In the genomic region with DNA sequence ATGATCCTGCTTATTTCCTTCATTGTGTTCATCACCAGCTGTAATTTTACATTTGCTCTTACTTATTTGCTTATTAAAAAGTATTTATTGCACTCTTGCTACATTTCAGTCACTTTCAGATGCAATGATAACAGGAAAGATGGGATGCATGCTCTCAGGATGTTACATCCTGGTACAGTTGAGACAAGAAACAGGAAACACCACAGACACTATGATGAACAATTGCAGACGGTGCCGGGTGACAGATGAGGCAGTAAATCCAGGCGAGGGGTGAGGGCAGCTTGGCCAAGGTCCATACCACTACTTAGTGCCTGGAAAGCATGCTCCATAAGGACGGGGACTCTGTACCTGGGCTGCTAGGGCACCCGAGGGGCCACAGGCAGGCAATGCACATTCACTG, we compare ENCODE assay signal across 15 cellular contexts.
A peak's percentile ranks its signal among the peaks of the same experiment; 100 is the strongest.
DNase-seq lines count a peak whose midpoint lies in the region; TF ChIP-seq lines count a peak whose summit lies in the region.
"Had no signal": no experiment of that assay in that cellular context is flagged by ENCODE, and none has a peak within 500 bp of the region (broad histone marks: within the 10 kb centered on the region; RNA-seq: fewer than 3 reads in every experiment).

No MANE protein-coding gene starts in this region.

- no peak overlapping the region for H3K4me3 Mint-ChIP-seq in type B pancreatic cell
- H3K4me3 Mint-ChIP-seq: activated CD4-positive, alpha-beta memory T cell treated with anti-CD3 and anti-CD28 coated beads for 36 hours; activated T-helper 1 cell treated with anti-CD3 and anti-CD28 coated beads, Interleukin-12 subunit alpha, Interleukin-12 subunit beta, Interleukin-2, Interleukin-4 antibody, amounts not matched to agents 30 ng/mL and 10 ng/mL and 1 ng/mL, durations not matched to agents 14 hours and 24 hours and 36 hours; neural progenitor cell had no signal

- 5% methylated on average over 5 of the region's 5 CpGs for WGBS in SK-N-SH (ENCODE audit: low lambda C conversion rate)

- H4K20me1 ChIP-seq in SK-N-SH (ENCODE audit: insufficient read depth) = no peaks in the 10 kb centered on the region

- peaks cover 46% of the 10 kb centered on the region for H3K4me1 Mint-ChIP-seq in type B pancreatic cell (ENCODE audit: unreplicated experiment)

- peak overlapping the region; percentile 30; the same call in 1 of the 2 replicates for H2AFZ ChIP-seq in SK-N-SH (ENCODE audit: low read depth)

- H3K4me1 ChIP-seq in SK-N-SH (ENCODE audit: control insufficient read depth in 1 of 2, insufficient read depth in 2 of 2, low read depth in 1 of 2, low read length in 1 of 2) = peaks cover 0 to 23% of the 10 kb centered on the region in 2 experiments; a peak in 2 of 4 replicates

- H3K79me2 ChIP-seq in SK-N-SH (ENCODE audit: insufficient read depth) = no peaks in the 10 kb centered on the region

- H3K27ac Mint-ChIP-seq in type B pancreatic cell = peak overlapping the region; percentile 2
- H3K27ac Mint-ChIP-seq: activated CD4-positive, alpha-beta memory T cell treated with anti-CD3 and anti-CD28 coated beads for 36 hours; activated T-helper 1 cell treated with anti-CD3 and anti-CD28 coated beads, Interleukin-12 subunit alpha, Interleukin-12 subunit beta, Interleukin-2, Interleukin-4 antibody, amounts not matched to agents 30 ng/mL and 10 ng/mL and 1 ng/mL, durations not matched to agents 14 hours and 24 hours and 36 hours had no signal

- H3K9me2 ChIP-seq in SK-N-SH = no peaks in the 10 kb centered on the region

- H3K4me3 ChIP-seq in SK-N-SH (ENCODE audit: low read depth in 2 of 2, low read length in 1 of 2) = no peak overlapping the region
- H3K4me3 ChIP-seq: gastrocnemius medialis, neural progenitor cell had no signal

- H3K36me3 Mint-ChIP-seq in type B pancreatic cell = peaks cover under 1% of the 10 kb centered on the region
- H3K36me3 Mint-ChIP-seq: activated CD4-positive, alpha-beta memory T cell treated with anti-CD3 and anti-CD28 coated beads for 36 hours; neural progenitor cell had no signal

- CTCF ChIA-PET in SK-N-SH (lab: Yijun Ruan, JAX) = interaction anchor here (1.1 to 1.7 kb wide), 3 partner anchors 9 to 113 kb away, joined by 3 to 5 read pairs (median 5); no protein-coding TSS in a partner anchor

- TF ChIP-seq CTCF in SK-N-SH (IDR thresholded peaks at IDR 0.05) (no peak), type B pancreatic cell (conservative IDR thresholded peaks at IDR 0.05) (no peak)

- H3K27ac ChIP-seq in SK-N-SH (ENCODE audit: low read depth in 2 of 2, low read length in 1 of 2) = peak overlapping the region; percentile 39 to 88; a peak in 3 of 4 replicates
- H3K27ac ChIP-seq: gastrocnemius medialis, neural progenitor cell had no signal

- no peaks in the 10 kb centered on the region for H3K27me3 Mint-ChIP-seq in type B pancreatic cell
- H3K27me3 Mint-ChIP-seq: activated CD4-positive, alpha-beta memory T cell treated with anti-CD3 and anti-CD28 coated beads for 36 hours had no signal

- no peak for TF ChIP-seq RAD21 in SK-N-SH (IDR thresholded peaks at IDR 0.05; ENCODE audit: low read length)

- peak in 1 of 2 experiments; percentile 63; a peak in 1 of 4 replicates for TF ChIP-seq EP300 in SK-N-SH (IDR thresholded peaks at IDR 0.05; ENCODE audit: borderline replicate concordance in 1 of 2, low read depth in 1 of 2, low read length in 1 of 2)

- DNase-seq in NCI-H524 (lab: John Stamatoyannopoulos, UW) (peak; percentile 28 to 60), NCI-H524 treated with DMSO at 0.1 percent for 48 hours (lab: John Stamatoyannopoulos, UW) (no peak), SK-N-SH (peak; percentile 58), islet precursor cell (peak; percentile 74), type B pancreatic cell (ENCODE audit: extremely low spot score, unreplicated experiment) (no peak), HuH-7 (ENCODE audit: low spot score) (no peak), GDM1 (lab: John Stamatoyannopoulos, UW) (no peak), DMS114 treated with DMSO at 0.1 percent for 48 hours (lab: John Stamatoyannopoulos, UW; ENCODE audit: unreplicated experiment) (no peak)
- DNase-seq: activated CD4-positive, alpha-beta memory T cell treated with anti-CD3 and anti-CD28 coated beads for 36 hours; amniotic stem cell; gastrocnemius medialis; GF-D8; stimulated activated CD4-positive, alpha-beta T cell treated with anti-CD3 and anti-CD28 coated beads, Interleukin-2, amount 100 ng/mL, for 48 hours had no signal

- H3F3A ChIP-seq in SK-N-SH (replicated peaks; ENCODE audit: insufficient read depth) = no peaks in the 10 kb centered on the region

- H3K4me2 ChIP-seq in SK-N-SH = no peak overlapping the region
- H3K4me2 ChIP-seq: neural progenitor cell had no signal

- no peaks in the 10 kb centered on the region for H3K36me3 ChIP-seq in SK-N-SH (replicated peaks in 1 of 2; ENCODE audit: control insufficient read depth in 1 of 2, insufficient read depth in 2 of 2, low read length in 1 of 2)
- H3K36me3 ChIP-seq: gastrocnemius medialis, neural progenitor cell had no signal

- H3K9me3 ChIP-seq in SK-N-SH = no peaks in the 10 kb centered on the region
- H3K9me3 ChIP-seq: gastrocnemius medialis had no signal

- no peak overlapping the region for H3K9ac ChIP-seq in SK-N-SH
- H3K9ac ChIP-seq: neural progenitor cell had no signal

- H3K9me3 Mint-ChIP-seq in type B pancreatic cell = no peaks in the 10 kb centered on the region
- H3K9me3 Mint-ChIP-seq: activated CD4-positive, alpha-beta memory T cell treated with anti-CD3 and anti-CD28 coated beads for 36 hours; activated T-helper 1 cell treated with anti-CD3 and anti-CD28 coated beads, Interleukin-12 subunit alpha, Interleukin-12 subunit beta, Interleukin-2, Interleukin-4 antibody, amounts not matched to agents 30 ng/mL and 10 ng/mL and 1 ng/mL, durations not matched to agents 14 hours and 24 hours and 36 hours had no signal

- POLR2A ChIA-PET in SK-N-SH (lab: Yijun Ruan, JAX) = no interaction called here

- H3K27me3 ChIP-seq in SK-N-SH (ENCODE audit: insufficient read depth) = no peaks in the 10 kb centered on the region
- H3K27me3 ChIP-seq: gastrocnemius medialis, neural progenitor cell had no signal

TF ChIP-seq in SK-N-SH, 30 proteins besides CTCF, POLR2A, EP300 and RAD21 (continues in another document):
- TF ChIP-seq POLR2AphosphoS5 (IDR thresholded peaks at IDR 0.05; ENCODE audit: low read depth, low read length) (no peak), NFIC (IDR thresholded peaks at IDR 0.05; ENCODE audit: borderline replicate concordance) (no peak; the same call in 1 of the 2 replicates), GABPA (IDR thresholded peaks at IDR 0.05; ENCODE audit: low read depth) (no peak), TEAD4 (IDR thresholded peaks at IDR 0.05; ENCODE audit: borderline replicate concordance, insufficient read depth) (no peak), GATA2 (CRISPR knock-in tag; IDR thresholded peaks at IDR 0.05) (peak; percentile 27; the same call in 1 of the 2 replicates), YY1 (IDR thresholded peaks at IDR 0.05; ENCODE audit: low read depth) (no peak), TCF12 (IDR thresholded peaks at IDR 0.05) (peak; percentile 80), MXI1 (IDR thresholded peaks at IDR 0.05; ENCODE audit: low read depth, low read length) (no peak), RCOR1 (IDR thresholded peaks at IDR 0.05; ENCODE audit: low read length) (no peak), FOSL2 (IDR thresholded peaks at IDR 0.05; ENCODE audit: borderline replicate concordance, low read depth) (no peak)
- TF ChIP-seq, protein P1, sequence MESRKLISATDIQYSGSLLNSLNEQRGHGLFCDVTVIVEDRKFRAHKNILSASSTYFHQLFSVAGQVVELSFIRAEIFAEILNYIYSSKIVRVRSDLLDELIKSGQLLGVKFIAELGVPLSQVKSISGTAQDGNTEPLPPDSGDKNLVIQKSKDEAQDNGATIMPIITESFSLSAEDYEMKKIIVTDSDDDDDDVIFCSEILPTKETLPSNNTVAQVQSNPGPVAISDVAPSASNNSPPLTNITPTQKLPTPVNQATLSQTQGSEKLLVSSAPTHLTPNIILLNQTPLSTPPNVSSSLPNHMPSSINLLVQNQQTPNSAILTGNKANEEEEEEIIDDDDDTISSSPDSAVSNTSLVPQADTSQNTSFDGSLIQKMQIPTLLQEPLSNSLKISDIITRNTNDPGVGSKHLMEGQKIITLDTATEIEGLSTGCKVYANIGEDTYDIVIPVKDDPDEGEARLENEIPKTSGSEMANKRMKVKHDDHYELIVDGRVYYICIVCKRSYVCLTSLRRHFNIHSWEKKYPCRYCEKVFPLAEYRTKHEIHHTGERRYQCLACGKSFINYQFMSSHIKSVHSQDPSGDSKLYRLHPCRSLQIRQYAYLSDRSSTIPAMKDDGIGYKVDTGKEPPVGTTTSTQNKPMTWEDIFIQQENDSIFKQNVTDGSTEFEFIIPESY (IDR thresholded peaks at IDR 0.05; ENCODE audit: borderline replicate concordance, low read depth) = no peak
- TF ChIP-seq, protein P2, sequence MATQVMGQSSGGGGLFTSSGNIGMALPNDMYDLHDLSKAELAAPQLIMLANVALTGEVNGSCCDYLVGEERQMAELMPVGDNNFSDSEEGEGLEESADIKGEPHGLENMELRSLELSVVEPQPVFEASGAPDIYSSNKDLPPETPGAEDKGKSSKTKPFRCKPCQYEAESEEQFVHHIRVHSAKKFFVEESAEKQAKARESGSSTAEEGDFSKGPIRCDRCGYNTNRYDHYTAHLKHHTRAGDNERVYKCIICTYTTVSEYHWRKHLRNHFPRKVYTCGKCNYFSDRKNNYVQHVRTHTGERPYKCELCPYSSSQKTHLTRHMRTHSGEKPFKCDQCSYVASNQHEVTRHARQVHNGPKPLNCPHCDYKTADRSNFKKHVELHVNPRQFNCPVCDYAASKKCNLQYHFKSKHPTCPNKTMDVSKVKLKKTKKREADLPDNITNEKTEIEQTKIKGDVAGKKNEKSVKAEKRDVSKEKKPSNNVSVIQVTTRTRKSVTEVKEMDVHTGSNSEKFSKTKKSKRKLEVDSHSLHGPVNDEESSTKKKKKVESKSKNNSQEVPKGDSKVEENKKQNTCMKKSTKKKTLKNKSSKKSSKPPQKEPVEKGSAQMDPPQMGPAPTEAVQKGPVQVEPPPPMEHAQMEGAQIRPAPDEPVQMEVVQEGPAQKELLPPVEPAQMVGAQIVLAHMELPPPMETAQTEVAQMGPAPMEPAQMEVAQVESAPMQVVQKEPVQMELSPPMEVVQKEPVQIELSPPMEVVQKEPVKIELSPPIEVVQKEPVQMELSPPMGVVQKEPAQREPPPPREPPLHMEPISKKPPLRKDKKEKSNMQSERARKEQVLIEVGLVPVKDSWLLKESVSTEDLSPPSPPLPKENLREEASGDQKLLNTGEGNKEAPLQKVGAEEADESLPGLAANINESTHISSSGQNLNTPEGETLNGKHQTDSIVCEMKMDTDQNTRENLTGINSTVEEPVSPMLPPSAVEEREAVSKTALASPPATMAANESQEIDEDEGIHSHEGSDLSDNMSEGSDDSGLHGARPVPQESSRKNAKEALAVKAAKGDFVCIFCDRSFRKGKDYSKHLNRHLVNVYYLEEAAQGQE (IDR thresholded peaks at IDR 0.05; ENCODE audit: low read depth, low read length) = no peak
- TF ChIP-seq, protein P3, sequence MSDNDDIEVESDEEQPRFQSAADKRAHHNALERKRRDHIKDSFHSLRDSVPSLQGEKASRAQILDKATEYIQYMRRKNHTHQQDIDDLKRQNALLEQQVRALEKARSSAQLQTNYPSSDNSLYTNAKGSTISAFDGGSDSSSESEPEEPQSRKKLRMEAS (IDR thresholded peaks at IDR 0.05; ENCODE audit: low read depth) = no peak

Comparison
In these comparisons a context has a peak if more than half of its experiments do, and no peak if none do; other contexts are left out.
1. DNase-seq: peak in NCI-H524 (2 of 2), SK-N-SH (single experiment) and islet precursor cell (single experiment); none in NCI-H524 treated with DMSO at 0.1 percent for 48 hours (single experiment), type B pancreatic cell (single experiment), HuH-7 (single experiment), GDM1 (single experiment) and DMS114 treated with DMSO at 0.1 percent for 48 hours (single experiment).